In genomic region chr6:134177236-134177635, GRCh38 we compare ENCODE assay signal across 11 cellular contexts.
DNase-seq lines count a peak whose midpoint lies in the region; ATAC-seq, FAIRE-seq and TF ChIP-seq lines count a peak whose summit lies in the region.
"Had no signal": no experiment of that assay in that cellular context is flagged by ENCODE, and none has a peak within 500 bp of the region (broad histone marks: within the 10 kb centered on the region; RNA-seq: fewer than 3 reads in every experiment).

No MANE protein-coding gene starts in this region.

- H2AFZ ChIP-seq in endothelial cell of umbilical vein (ENCODE audit: low read depth, low read length): no peak overlapping the region

- no peak for ATAC-seq in pancreas
- ATAC-seq: left lobe of liver had no signal

- DNase-seq in RWPE1 (ENCODE audit: low spot score) (no peak), endothelial cell of umbilical vein (ENCODE audit: low read depth, low spot score) (no peak), pancreas (no peak), kidney tubule cell (ENCODE audit: low spot score) (no peak), NCI-H2107 (lab: John Stamatoyannopoulos, UW) (no peak), Ammon's horn (ENCODE audit: low spot score) (no peak), D721Med (ENCODE audit: insufficient read length, low spot score) (no peak)
- DNase-seq: NCI-H2171 had no signal

- H3K36me3 ChIP-seq in BLaER1 treated with 17β-estradiol and CSF1 and Interleukin-3, amounts not matched to agents 10 nM and 100 nM: peaks cover 13 to 29% (median 16%) of the 10 kb centered on the region in 11 experiments
- H3K36me3 ChIP-seq in endothelial cell of umbilical vein (ENCODE audit: control insufficient read depth in 2 of 2, extremely low read depth in 1 of 2, insufficient read depth in 2 of 2, low read length in 2 of 2) (peaks cover 5 to 16% of the 10 kb centered on the region in 2 experiments), pancreas (peaks cover 0 to 17% (median 14%) of the 10 kb centered on the region in 3 donors)

- POLR2A ChIA-PET in RWPE1 (lab: Yijun Ruan, JAX; ENCODE audit: low non-redundant PET): no interaction called here
- POLR2A ChIA-PET in endothelial cell of umbilical vein (lab: Charles Lee): interaction anchor here (1.0 to 1.6 kb wide), 4 partner anchors 112 to 543 kb away, joined by 3 to 6 read pairs (median 3); no protein-coding TSS in a partner anchor

- H3K4me2 ChIP-seq in BLaER1 treated with 17β-estradiol and CSF1 and Interleukin-3, amounts not matched to agents 10 nM and 100 nM: peak overlapping the region; percentile 72 to 98 (median 95)
- peak overlapping the region; percentile 84 for H3K4me2 ChIP-seq in endothelial cell of umbilical vein (ENCODE audit: insufficient read depth, low read length)

- no peaks in the 10 kb centered on the region for H3K9me1 ChIP-seq in endothelial cell of umbilical vein (replicated peaks; ENCODE audit: control insufficient read depth, extremely low read depth, insufficient read depth, low read length)

- dilution Hi-C loops in endothelial cell of umbilical vein (cut with MboI; ENCODE audit: extremely low pct_ligation_motif_present, low sequenced_read_pairs): no loop called here

- CTCF ChIA-PET in RWPE1 (lab: Yijun Ruan, JAX): no interaction called here
- CTCF ChIA-PET in endothelial cell of umbilical vein (lab: Charles Lee): interaction anchor here (1.0 to 5.4 kb wide), 16 partner anchors 110 to 706 kb away, joined by 3 to 46 read pairs (median 4); no protein-coding TSS in a partner anchor

- no peak for TF ChIP-seq POLR2A in endothelial cell of umbilical vein (IDR thresholded peaks at IDR 0.05; ENCODE audit: low read depth, low read length)

- BruUV-seq in endothelial cell of umbilical vein (replicated peaks; lab: Mats Ljungman, UMichigan): no TSS peak

- FAIRE-seq in endothelial cell of umbilical vein (lab: Jason Lieb, UNC) (no peak), pancreas (lab: Jason Lieb, UNC) (no peak), D721Med (lab: Jason Lieb, UNC) (no peak)
- FAIRE-seq: G401.6 had no signal

- intact Hi-C loops in endothelial cell of umbilical vein (cut with micrococcal nuclease) (loop anchor here (5.0 kb wide), 1 partner anchor 195 kb away; no protein-coding TSS in a partner anchor), pancreas (cut with DNase I) (loop anchor here in 2 of 3 donors (5.0 to 10.0 kb wide), 4 partner anchors 80 to 458 kb away; no protein-coding TSS in a partner anchor)

- H3K27me3 ChIP-seq in BLaER1 treated with 17β-estradiol and CSF1 and Interleukin-3, amounts not matched to agents 10 nM and 100 nM: peaks cover 0 to 14% (median 9%) of the 10 kb centered on the region in 11 experiments; a peak in 15 of 22 replicates
- no peaks in the 10 kb centered on the region for H3K27me3 ChIP-seq in endothelial cell of umbilical vein (ENCODE audit: control insufficient read depth in 2 of 2, insufficient read depth in 2 of 2, low read length in 2 of 2)
- no peaks in the 10 kb centered on the region for H3K27me3 ChIP-seq in pancreas

- peak overlapping the region in 10 of 11 experiments; percentile 59 to 100 (median 78); a peak in 16 of 22 replicates for H3K9ac ChIP-seq in BLaER1 treated with 17β-estradiol and CSF1 and Interleukin-3, amounts not matched to agents 10 nM and 100 nM
- H3K9ac ChIP-seq in endothelial cell of umbilical vein (replicated peaks; ENCODE audit: extremely low read depth, insufficient read depth, low read length): peak overlapping the region; percentile 93

- peak overlapping the region in 7 of 10 experiments; percentile 50 to 87 (median 59); a peak in 12 of 20 replicates for H3K4me3 ChIP-seq in BLaER1 treated with 17β-estradiol and CSF1 and Interleukin-3, amounts not matched to agents 10 nM and 100 nM
- H3K4me3 ChIP-seq in endothelial cell of umbilical vein (replicated peaks in 1 of 3; ENCODE audit: insufficient read depth in 1 of 3, low read depth in 1 of 3, low read length in 3 of 3) (peak overlapping the region in 1 of 3 experiments; percentile 55), pancreas (peak overlapping the region in 2 of 4 donors; percentile 38 to 69)

- peaks cover 29% of the 10 kb centered on the region for H3K79me2 ChIP-seq in endothelial cell of umbilical vein (ENCODE audit: control insufficient read depth, insufficient read depth, low read length)

- TF ChIP-seq CTCF in RWPE1 (conservative IDR thresholded peaks at IDR 0.05; ENCODE audit: low read depth): no peak
- no peak for TF ChIP-seq CTCF in endothelial cell of umbilical vein (IDR thresholded peaks at IDR 0.05; ENCODE audit: extremely low read depth in 1 of 2, insufficient read depth in 1 of 2, low read depth in 1 of 2, low read length in 2 of 2)
- TF ChIP-seq CTCF in pancreas (IDR thresholded peaks at IDR 0.05): no peak
- no peak for TF ChIP-seq CTCF in D721Med (IDR thresholded peaks at IDR 0.05; ENCODE audit: insufficient read depth, missing control alignments)

- peaks cover 13 to 24% (median 22%) of the 10 kb centered on the region in 11 experiments; a peak in 20 of 22 replicates for H4K20me1 ChIP-seq in BLaER1 treated with 17β-estradiol and CSF1 and Interleukin-3, amounts not matched to agents 10 nM and 100 nM
- H4K20me1 ChIP-seq in endothelial cell of umbilical vein (replicated peaks; ENCODE audit: control insufficient read depth, extremely low read depth, insufficient read depth, low read length): peaks cover 3% of the 10 kb centered on the region

- peaks cover 37 to 49% (median 43%) of the 10 kb centered on the region in 10 experiments for H3K4me1 ChIP-seq in BLaER1 treated with 17β-estradiol and CSF1 and Interleukin-3, amounts not matched to agents 10 nM and 100 nM
- H3K4me1 ChIP-seq in endothelial cell of umbilical vein (ENCODE audit: control insufficient read depth, extremely low read depth, insufficient read depth, low read length) (peaks cover 34% of the 10 kb centered on the region), pancreas (peaks cover 7 to 14% (median 12%) of the 10 kb centered on the region in 3 donors)

- H3K9me3 ChIP-seq in BLaER1 treated with 17β-estradiol and CSF1 and Interleukin-3, amounts not matched to agents 10 nM and 100 nM (replicated peaks in 1 of 11): no peaks in the 10 kb centered on the region
- H3K9me3 ChIP-seq in endothelial cell of umbilical vein (replicated peaks; ENCODE audit: control insufficient read depth, insufficient read depth, low read length) (no peaks in the 10 kb centered on the region), pancreas (no peaks in the 10 kb centered on the region)

- H3K27ac ChIP-seq in BLaER1 treated with 17β-estradiol and CSF1 and Interleukin-3, amounts not matched to agents 10 nM and 100 nM: peak overlapping the region; percentile 66 to 100 (median 77)
- H3K27ac ChIP-seq in RWPE1 (peak overlapping the region; percentile 96), endothelial cell of umbilical vein (ENCODE audit: insufficient read depth, low read depth, low read length) (peak overlapping the region; percentile 98), pancreas (peak overlapping the region; percentile 95 to 99 (median 99))

- WGBS in pancreas, 2 donors: 57 to 73% methylated on average over 1 of the region's 1 CpG

TF ChIP-seq in endothelial cell of umbilical vein, 7 proteins besides CTCF, POLR2A, EP300 and RAD21:
- TF ChIP-seq FOS (IDR thresholded peaks at IDR 0.05; ENCODE audit: borderline replicate concordance, insufficient read depth, low read length): no peak
- TF ChIP-seq MYC (IDR thresholded peaks at IDR 0.05; ENCODE audit: low read depth, low read length): no peak
- no peak for TF ChIP-seq GATA2 (IDR thresholded peaks at IDR 0.05; ENCODE audit: insufficient read depth, insufficient read length, low read depth, low read length)
- TF ChIP-seq MAX (IDR thresholded peaks at IDR 0.05; ENCODE audit: insufficient read depth, insufficient read length): no peak
- TF ChIP-seq EZH2 (IDR thresholded peaks at IDR 0.05; ENCODE audit: borderline replicate concordance, low read depth, low read length, severe bottlenecking): no peak
- no peak for TF ChIP-seq JUN (IDR thresholded peaks at IDR 0.05; ENCODE audit: borderline replicate concordance, insufficient read depth, insufficient read length, low read depth)
- TF ChIP-seq POLR2AphosphoS5 (IDR thresholded peaks at IDR 0.05; ENCODE audit: insufficient read depth, low read depth, low read length): no peak
